Comparison of ENCODE assay signal across 10 cellular contexts in the genomic region with DNA sequence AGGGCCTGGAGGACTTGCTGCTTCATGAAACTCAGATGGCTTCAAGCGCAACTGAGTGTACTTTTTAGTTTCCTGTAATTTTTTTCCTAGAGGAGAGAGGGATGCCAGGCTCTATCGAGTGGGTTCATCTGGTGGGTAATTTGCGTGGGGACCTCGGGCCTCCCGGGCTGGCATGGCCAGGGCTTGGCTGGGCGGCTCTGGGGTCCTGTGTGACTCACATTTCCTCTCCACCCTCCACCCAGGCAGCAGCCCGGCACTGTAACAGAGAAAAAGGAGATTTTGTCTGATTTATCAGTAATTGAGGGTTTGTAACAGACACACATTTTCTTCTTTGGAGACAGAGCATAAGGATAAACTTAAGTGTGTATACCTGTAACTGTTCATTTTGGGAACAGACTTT.
DNase-seq lines count a peak whose midpoint lies in the region; ATAC-seq, FAIRE-seq and TF ChIP-seq lines count a peak whose summit lies in the region.
"Had no signal": no experiment of that assay in that cellular context is flagged by ENCODE, and none has a peak within 500 bp of the region (broad histone marks: within the 10 kb centered on the region; RNA-seq: fewer than 3 reads in every experiment).

No MANE protein-coding gene starts in this region.

- DNase-seq in right atrium auricular region (ENCODE audit: low spot score) (no peak), Right ventricle myocardium inferior (ENCODE audit: missing footprints) (no peak), GM12878 (ENCODE audit: low read depth, low spot score) (no peak), type B pancreatic cell (ENCODE audit: extremely low spot score, unreplicated experiment) (no peak), superior temporal gyrus (ENCODE audit: extremely low spot score) (no peak), activated gamma-delta T cell treated with Interleukin-2 at 50 U/mL for 16 hours (no peak), NCI-H510A (lab: John Stamatoyannopoulos, UW) (no peak)
- DNase-seq: foreskin fibroblast, NCI-H446 had no signal

- RAD21 ChIA-PET in GM12878 (lab: Charles Lee; ENCODE audit: unreplicated experiment): interaction anchor here (0.9 to 1.3 kb wide), 3 partner anchors 24 to 64 kb away, joined by 4 to 7 read pairs (median 4); no protein-coding TSS in a partner anchor

- CTCF ChIA-PET in GM12878 (lab: Yijun Ruan, JAX): interaction anchor here (0.9 to 1.0 kb wide), 2 partner anchors 17 to 58 kb away, joined by 3 read pairs; no protein-coding TSS in a partner anchor

- no peaks in the 10 kb centered on the region for H4K20me1 ChIP-seq in GM12878 (ENCODE audit: control insufficient read depth, insufficient read depth)

- peaks cover 0 to 35% of the 10 kb centered on the region in 2 donors for H3K4me1 ChIP-seq in right atrium auricular region
- H3K4me1 ChIP-seq in GM12878 (ENCODE audit: control insufficient read depth, insufficient read depth, low read length): peaks cover 25% of the 10 kb centered on the region

- peak overlapping the region; percentile 73 for H3K27ac Mint-ChIP-seq in type B pancreatic cell

- TF ChIP-seq RAD21 in GM12878 (IDR thresholded peaks at IDR 0.05; ENCODE audit: insufficient read depth, low read depth, low read length): no peak

- peak overlapping the region; percentile 38 for H3K9ac ChIP-seq in GM12878 (ENCODE audit: control insufficient read depth, insufficient read depth, low read length)

- H3K27ac ChIP-seq in right atrium auricular region: peak overlapping the region; percentile 44 to 80
- H3K27ac ChIP-seq in GM12878 (ENCODE audit: control insufficient read depth, insufficient read depth): peak overlapping the region; percentile 42; the same call in 1 of the 2 replicates

- no peak for FAIRE-seq in GM12878 (lab: Jason Lieb, UNC)

- no peak overlapping the region for H2AFZ ChIP-seq in GM12878 (ENCODE audit: control insufficient read depth, low read depth, low read length)

- H3K36me3 ChIP-seq in right atrium auricular region (peaks cover 23% of the 10 kb centered on the region), GM12878 (ENCODE audit: control insufficient read depth in 2 of 2, insufficient read depth in 2 of 2, low read length in 1 of 2) (peaks cover 0 to 4% of the 10 kb centered on the region in 2 experiments; a peak in 2 of 4 replicates)

- SMC1A ChIA-PET in GM12878 (lab: Charles Lee; ENCODE audit: uncharacterized antibody, unreplicated experiment): interaction anchor here (1.4 kb wide), 1 partner anchor 54 kb away, joined by 5 read pairs; no protein-coding TSS in a partner anchor

- no peak overlapping the region for H3K4me3 ChIP-seq in right atrium auricular region
- no peak overlapping the region for H3K4me3 ChIP-seq in GM12878

- TF ChIP-seq CTCF in right atrium auricular region (IDR thresholded peaks at IDR 0.05) (no peak), GM12878 (IDR thresholded peaks at IDR 0.05 in 2 of 3, conservative IDR thresholded peaks at IDR 0.05 in 1 of 3; ENCODE audit: control insufficient read depth in 2 of 3, extremely low read depth in 1 of 3, insufficient read depth in 1 of 3, low read depth in 3 of 3, low read length in 3 of 3) (no peak), type B pancreatic cell (conservative IDR thresholded peaks at IDR 0.05) (no peak)

- H3K4me2 ChIP-seq in GM12878 (ENCODE audit: control insufficient read depth, insufficient read depth): peak overlapping the region; percentile 88

- H3K9me3 ChIP-seq in right atrium auricular region (no peaks in the 10 kb centered on the region), GM12878 (replicated peaks; ENCODE audit: control insufficient read depth, insufficient read depth, low read length) (no peaks in the 10 kb centered on the region)

- TF ChIP-seq EP300 in GM12878 (IDR thresholded peaks at IDR 0.05; ENCODE audit: borderline replicate concordance in 1 of 2, control insufficient read depth in 1 of 2, low read depth in 2 of 2, low read length in 2 of 2): no peak

- in situ Hi-C loops in GM12878 (cut with MboI): no loop called here

- TF ChIP-seq POLR2A in GM12878 (IDR thresholded peaks at IDR 0.05; ENCODE audit: low read depth, low read length): no peak

- ATAC-seq in Right ventricle myocardium inferior (no peak), HG03342 (IDR thresholded peaks at IDR 0.05; ENCODE audit: unreplicated experiment) (peak; percentile 21), GM12878 (peak; percentile 60)

- H3K27me3 Mint-ChIP-seq in type B pancreatic cell: no peaks in the 10 kb centered on the region

- H3K4me1 Mint-ChIP-seq in type B pancreatic cell (ENCODE audit: unreplicated experiment): peaks cover 8% of the 10 kb centered on the region

- intact Hi-C loops in Right ventricle myocardium inferior (cut with DNase I): loop anchor here (2.0 to 5.0 kb wide), 3 partner anchors 47 to 67 kb away; no protein-coding TSS in a partner anchor
- intact Hi-C loops in GM12878 (cut with micrococcal nuclease; ENCODE audit: unreplicated experiment): loop anchor here (2.0 kb wide), 1 partner anchor 17 kb away; no protein-coding TSS in a partner anchor

- no TSS peak for BruUV-seq in GM12878 (replicated peaks; lab: Mats Ljungman, UMichigan)

- WGBS in GM12878 (ENCODE audit: insufficient coverage, insufficient replicate concordance, low lambda C conversion rate, missing lambda C conversion rate): 13% methylated on average over 7 of the region's 7 CpGs

- H3K4me3 Mint-ChIP-seq in type B pancreatic cell: no peak overlapping the region

- H3K36me3 Mint-ChIP-seq in type B pancreatic cell: no peaks in the 10 kb centered on the region

- POLR2A ChIA-PET in GM12878 (lab: Charles Lee): no interaction called here

- no peaks in the 10 kb centered on the region for H3K79me2 ChIP-seq in GM12878 (ENCODE audit: control insufficient read depth, insufficient read depth, low read length)

- no peaks in the 10 kb centered on the region for H3K9me3 Mint-ChIP-seq in type B pancreatic cell

- H3K27me3 ChIP-seq in right atrium auricular region: no peaks in the 10 kb centered on the region
- no peaks in the 10 kb centered on the region for H3K27me3 ChIP-seq in GM12878 (replicated peaks in 1 of 2; ENCODE audit: control insufficient read depth in 2 of 2, insufficient read depth in 2 of 2, low read length in 1 of 2)

TF ChIP-seq in GM12878, 131 proteins besides CTCF, POLR2A, EP300 and RAD21 (continues in another document):
- TF ChIP-seq STAT1 (conservative IDR thresholded peaks at IDR 0.05) (no peak), RUNX3 (IDR thresholded peaks at IDR 0.05; ENCODE audit: low read length) (no peak), MYC (IDR thresholded peaks at IDR 0.05; ENCODE audit: insufficient read depth, insufficient read length, insufficient replicate concordance, low read length, severe bottlenecking) (no peak), ZNF384 (IDR thresholded peaks at IDR 0.05; ENCODE audit: borderline replicate concordance, low read depth, low read length) (no peak), SMAD1 (IDR thresholded peaks at IDR 0.05; ENCODE audit: low read depth, partially characterized antibody) (no peak), IRF4 (IDR thresholded peaks at IDR 0.05; ENCODE audit: low read depth, low read length) (no peak), HDAC6 (IDR thresholded peaks at IDR 0.05; ENCODE audit: unreplicated experiment) (no peak), YY1 (IDR thresholded peaks at IDR 0.05; ENCODE audit: low read depth, low read length) (no peak), CREB1 (IDR thresholded peaks at IDR 0.05; ENCODE audit: low read depth) (no peak), SREBF2 (IDR thresholded peaks at IDR 0.05; ENCODE audit: low read length) (no peak), IKZF2 (IDR thresholded peaks at IDR 0.05) (no peak)
- TF ChIP-seq, protein P1, sequence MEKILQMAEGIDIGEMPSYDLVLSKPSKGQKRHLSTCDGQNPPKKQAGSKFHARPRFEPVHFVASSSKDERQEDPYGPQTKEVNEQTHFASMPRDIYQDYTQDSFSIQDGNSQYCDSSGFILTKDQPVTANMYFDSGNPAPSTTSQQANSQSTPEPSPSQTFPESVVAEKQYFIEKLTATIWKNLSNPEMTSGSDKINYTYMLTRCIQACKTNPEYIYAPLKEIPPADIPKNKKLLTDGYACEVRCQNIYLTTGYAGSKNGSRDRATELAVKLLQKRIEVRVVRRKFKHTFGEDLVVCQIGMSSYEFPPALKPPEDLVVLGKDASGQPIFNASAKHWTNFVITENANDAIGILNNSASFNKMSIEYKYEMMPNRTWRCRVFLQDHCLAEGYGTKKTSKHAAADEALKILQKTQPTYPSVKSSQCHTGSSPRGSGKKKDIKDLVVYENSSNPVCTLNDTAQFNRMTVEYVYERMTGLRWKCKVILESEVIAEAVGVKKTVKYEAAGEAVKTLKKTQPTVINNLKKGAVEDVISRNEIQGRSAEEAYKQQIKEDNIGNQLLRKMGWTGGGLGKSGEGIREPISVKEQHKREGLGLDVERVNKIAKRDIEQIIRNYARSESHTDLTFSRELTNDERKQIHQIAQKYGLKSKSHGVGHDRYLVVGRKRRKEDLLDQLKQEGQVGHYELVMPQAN (conservative IDR thresholded peaks at IDR 0.05): no peak
- TF ChIP-seq, protein P2, sequence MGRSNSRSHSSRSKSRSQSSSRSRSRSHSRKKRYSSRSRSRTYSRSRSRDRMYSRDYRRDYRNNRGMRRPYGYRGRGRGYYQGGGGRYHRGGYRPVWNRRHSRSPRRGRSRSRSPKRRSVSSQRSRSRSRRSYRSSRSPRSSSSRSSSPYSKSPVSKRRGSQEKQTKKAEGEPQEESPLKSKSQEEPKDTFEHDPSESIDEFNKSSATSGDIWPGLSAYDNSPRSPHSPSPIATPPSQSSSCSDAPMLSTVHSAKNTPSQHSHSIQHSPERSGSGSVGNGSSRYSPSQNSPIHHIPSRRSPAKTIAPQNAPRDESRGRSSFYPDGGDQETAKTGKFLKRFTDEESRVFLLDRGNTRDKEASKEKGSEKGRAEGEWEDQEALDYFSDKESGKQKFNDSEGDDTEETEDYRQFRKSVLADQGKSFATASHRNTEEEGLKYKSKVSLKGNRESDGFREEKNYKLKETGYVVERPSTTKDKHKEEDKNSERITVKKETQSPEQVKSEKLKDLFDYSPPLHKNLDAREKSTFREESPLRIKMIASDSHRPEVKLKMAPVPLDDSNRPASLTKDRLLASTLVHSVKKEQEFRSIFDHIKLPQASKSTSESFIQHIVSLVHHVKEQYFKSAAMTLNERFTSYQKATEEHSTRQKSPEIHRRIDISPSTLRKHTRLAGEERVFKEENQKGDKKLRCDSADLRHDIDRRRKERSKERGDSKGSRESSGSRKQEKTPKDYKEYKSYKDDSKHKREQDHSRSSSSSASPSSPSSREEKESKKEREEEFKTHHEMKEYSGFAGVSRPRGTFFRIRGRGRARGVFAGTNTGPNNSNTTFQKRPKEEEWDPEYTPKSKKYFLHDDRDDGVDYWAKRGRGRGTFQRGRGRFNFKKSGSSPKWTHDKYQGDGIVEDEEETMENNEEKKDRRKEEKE (IDR thresholded peaks at IDR 0.05): no peak
